13 cellular contexts compared by ENCODE assay signal in the genomic region with DNA sequence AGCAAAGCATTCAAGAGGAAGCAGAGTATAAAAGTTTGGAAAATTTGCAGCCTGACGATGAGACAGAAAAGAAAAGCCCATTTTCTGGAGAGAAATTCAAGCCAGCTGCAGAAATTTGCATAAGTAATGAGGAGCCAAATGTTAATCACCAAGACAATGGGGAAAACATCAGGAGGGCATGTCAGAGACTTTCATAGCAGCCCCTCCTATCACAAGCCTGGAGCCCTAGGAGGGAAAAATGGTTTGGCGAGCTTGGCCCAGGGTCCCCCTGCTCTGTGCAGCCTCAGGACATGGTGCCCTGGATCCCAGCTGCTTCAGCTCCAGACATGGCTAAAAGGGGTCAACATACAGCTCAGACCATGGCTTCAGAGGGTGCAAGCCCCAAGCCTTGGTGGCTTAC. TPM values are rescaled to one million over a fixed set of nuclear protein-coding genes. Genes with fewer than 3 reads are reported as not detected.
DNase-seq lines count a peak whose midpoint lies in the region; ATAC-seq and TF ChIP-seq lines count a peak whose summit lies in the region.
"Not testable (repeated sequence)": the region's sequence is repeated elsewhere in the genome, so short reads cannot be mapped to it uniquely, and the experiment has no call there.
"Had no signal": no experiment of that assay in that cellular context is flagged by ENCODE, and none has a peak within 500 bp of the region (broad histone marks: within the 10 kb centered on the region; RNA-seq: fewer than 3 reads in every experiment).

No MANE protein-coding gene starts in this region.

- H3K14ac ChIP-seq in H9 (ENCODE audit: insufficient read depth, low read length): not testable (repeated sequence)

- peak overlapping the region; percentile 39 to 40; a peak in 4 of 5 replicates for H3K4me3 Mint-ChIP-seq in H9
- H3K4me3 Mint-ChIP-seq in WTC11: peak overlapping the region; percentile 42
- H3K4me3 Mint-ChIP-seq in glutamatergic neuron (ENCODE audit: unreplicated experiment): peak overlapping the region; percentile 69
- not testable (repeated sequence) for H3K4me3 Mint-ChIP-seq in neural progenitor cell

- H3K4me1 Mint-ChIP-seq in H9 (peaks cover 32 to 40% of the 10 kb centered on the region in 2 experiments), WTC11 (peaks cover 50% of the 10 kb centered on the region), glutamatergic neuron (ENCODE audit: low read depth, unreplicated experiment) (peaks cover 52% of the 10 kb centered on the region)
- not testable (repeated sequence) for H3K4me1 Mint-ChIP-seq in neural progenitor cell

- H2BK120ac ChIP-seq in H9 (ENCODE audit: low read depth, low read length, poor library complexity, severe bottlenecking): not testable (repeated sequence)

- not testable (repeated sequence) for H2BK12ac ChIP-seq in H9 (ENCODE audit: insufficient read length, low read depth, low read length)

- not testable (repeated sequence) for H3K79me1 ChIP-seq in H9 (ENCODE audit: insufficient read depth, low read depth, low read length, poor library complexity, severe bottlenecking)

- POLR2A ChIA-PET in WTC11 (lab: Charles Lee): not testable (repeated sequence)

- H3K27ac Mint-ChIP-seq in H9 (peak overlapping the region; percentile 54 to 92 (median 92); a peak in 4 of 7 replicates), WTC11 (peak overlapping the region; percentile 91), glutamatergic neuron (ENCODE audit: unreplicated experiment) (peak overlapping the region; percentile 91)
- H3K27ac Mint-ChIP-seq in neural progenitor cell: not testable (repeated sequence)

- not testable (repeated sequence) for H2BK5ac ChIP-seq in H9 (ENCODE audit: insufficient read length, low read length)

- peak; percentile 67 for DNase-seq in H9
- peak; percentile 25 for DNase-seq in WTC11 (ENCODE audit: low spot score)
- DNase-seq in glutamatergic neuron: peak; percentile 21
- DNase-seq in iPS DF 4.7 (ENCODE audit: extremely low read depth, low spot score): peak; percentile 49
- not testable (repeated sequence) for DNase-seq in neural progenitor cell (ENCODE audit: low spot score)

- H3K36me3 Mint-ChIP-seq in H9 (ENCODE audit: insufficient read depth in 1 of 3, low read depth in 3 of 3): peaks cover 0 to 18% (median 8%) of the 10 kb centered on the region in 3 experiments; a peak in 6 of 7 replicates
- peaks cover 19% of the 10 kb centered on the region for H3K36me3 Mint-ChIP-seq in WTC11
- not testable (repeated sequence) for H3K36me3 Mint-ChIP-seq in glutamatergic neuron (ENCODE audit: unreplicated experiment); neural progenitor cell

- H4K8ac ChIP-seq in H9 (replicated peaks; ENCODE audit: insufficient read length, low read depth, low read length): not testable (repeated sequence)

- not testable (repeated sequence) for H2BK20ac ChIP-seq in H9 (ENCODE audit: low read depth, low read length, poor library complexity, severe bottlenecking)

- H3K23me2 ChIP-seq in H9 (ENCODE audit: insufficient read length, low read depth, low read length, poor library complexity, severe bottlenecking): not testable (repeated sequence)

- ATAC-seq in WTC11: peak; percentile 90

- not testable (repeated sequence) for H4K91ac ChIP-seq in H9 (ENCODE audit: insufficient read length, low read depth, low read length)

- not testable (repeated sequence) for H3K27ac ChIP-seq in H9 (ENCODE audit: insufficient read length, low read depth, low read length); neural progenitor cell
- peak overlapping the region; percentile 26 for H3K27ac ChIP-seq in KOPT-K1 (ENCODE audit: low read depth, low read length, poor library complexity, severe bottlenecking)
- peak overlapping the region; percentile 39 for H3K27ac ChIP-seq in iPS-20b (ENCODE audit: low read length)

- not testable (repeated sequence) for H3K27me3 Mint-ChIP-seq in H9 (ENCODE audit: low read depth); WTC11 (ENCODE audit: low read depth); glutamatergic neuron (ENCODE audit: unreplicated experiment); neural progenitor cell (ENCODE audit: insufficient read depth, low read depth)

- H3K23ac ChIP-seq in H9 (ENCODE audit: insufficient read length, low read depth, low read length): not testable (repeated sequence)

- H3K4ac ChIP-seq in H9 (ENCODE audit: low read depth, low read length): not testable (repeated sequence)

- not testable (repeated sequence) for H2AK5ac ChIP-seq in H9 (ENCODE audit: insufficient read length, low read length)

- TF ChIP-seq CTCF in H9 (conservative IDR thresholded peaks at IDR 0.05); WTC11 (IDR thresholded peaks at IDR 0.05); glutamatergic neuron (IDR thresholded peaks at IDR 0.05; ENCODE audit: partially characterized antibody, unreplicated experiment); neural progenitor cell (IDR thresholded peaks at IDR 0.05): not testable (repeated sequence)

- WGBS in H9 (ENCODE audit: extremely low coverage, insufficient read length, low lambda C conversion rate): no CpG with 5 or more reads among the region's 2 CpGs

- H3K9me3 ChIP-seq in H9 (ENCODE audit: control insufficient read depth, low read depth, low read length); KOPT-K1 (ENCODE audit: insufficient read depth, low read length, poor library complexity, severe bottlenecking); iPS-20b (ENCODE audit: insufficient read depth, low read depth, low read length); neural progenitor cell (ENCODE audit: low read depth): not testable (repeated sequence)

- not testable (repeated sequence) for H3K9me3 Mint-ChIP-seq in H9, neural progenitor cell
- H3K9me3 Mint-ChIP-seq in WTC11: peaks cover 24% of the 10 kb centered on the region
- H3K9me3 Mint-ChIP-seq in glutamatergic neuron (ENCODE audit: unreplicated experiment): peaks cover 12% of the 10 kb centered on the region

- H2AFZ ChIP-seq in H9 (ENCODE audit: low read length): not testable (repeated sequence)
- H2AFZ ChIP-seq in neural progenitor cell (replicated peaks): peak overlapping the region; percentile 7

- H3K79me2 ChIP-seq in H9 (ENCODE audit: insufficient read depth, low read length); neural progenitor cell (ENCODE audit: low read depth): not testable (repeated sequence)

- CTCF ChIA-PET in WTC11 (lab: Charles Lee): not testable (repeated sequence)

- H3K4me1 ChIP-seq in H9 (ENCODE audit: insufficient read depth, low read length): peaks cover 10% of the 10 kb centered on the region; the same call in 1 of the 2 replicates
- H3K4me1 ChIP-seq in iPS-20b (ENCODE audit: insufficient read depth, low read length); neural progenitor cell: not testable (repeated sequence)

- H3F3A ChIP-seq in neural progenitor cell (ENCODE audit: low read depth): not testable (repeated sequence)

- not testable (repeated sequence) for H3K36me3 ChIP-seq in KOPT-K1 (ENCODE audit: insufficient read depth, low read length); iPS-20b (ENCODE audit: insufficient read depth, low read depth, low read length); neural progenitor cell

- H3K4me3 ChIP-seq in iPS-20b (ENCODE audit: low read length): peak overlapping the region; percentile 29; the same call in 1 of the 2 replicates
- H3K4me3 ChIP-seq in neural progenitor cell: not testable (repeated sequence)

- not testable (repeated sequence) for H3T11ph ChIP-seq in H9 (ENCODE audit: low read length)

- H4K20me1 ChIP-seq in H9 (ENCODE audit: control insufficient read depth, insufficient read depth, insufficient read length); neural progenitor cell (ENCODE audit: low read depth): not testable (repeated sequence)

- not testable (repeated sequence) for H3K56ac ChIP-seq in H9 (ENCODE audit: insufficient read length, low read depth, low read length)

- not testable (repeated sequence) for H3K27me3 ChIP-seq in H9 (ENCODE audit: insufficient read depth, low read length); iPS-20b (ENCODE audit: insufficient read depth, low read length); neural progenitor cell

- not testable (repeated sequence) for H3K18ac ChIP-seq in H9 (ENCODE audit: insufficient read length, low read depth, low read length)

- not testable (repeated sequence) for H4K5ac ChIP-seq in H9 (ENCODE audit: insufficient read length, low read depth, low read length)

- H3K4me2 ChIP-seq in H9 (ENCODE audit: insufficient read depth, insufficient read length, low read length): peak overlapping the region; percentile 17
- H3K4me2 ChIP-seq in neural progenitor cell: not testable (repeated sequence)

- not testable (repeated sequence) for H3K9ac ChIP-seq in H9 (ENCODE audit: extremely low read depth, insufficient read length, low read length); neural progenitor cell
- peak overlapping the region; percentile 8; the same call in 1 of the 2 replicates for H3K9ac ChIP-seq in iPS-20b (ENCODE audit: low read depth, low read length)

- not testable (repeated sequence) for H2BK15ac ChIP-seq in H9 (ENCODE audit: low read depth, low read length)

TF ChIP-seq in WTC11, 78 proteins besides CTCF, POLR2A, EP300 and RAD21:
- 0 out of 2 replicates have a peak, but pooled peaks have one; percentile 28 for TF ChIP-seq ZBTB21 (CRISPR knock-in tag; IDR thresholded peaks at IDR 0.05; ENCODE audit: borderline replicate concordance)

RNA-seq across cellular contexts. Expression of a gene that starts 31.0 kb away (rescaled TPM):
- total RNA-seq in H9 (2021) (not detected in 2 replicates), WTC11 (2021) (0.23 to 0.53 TPM in 2 of 3 replicates, not detected in the other), glutamatergic neuron (ENCODE audit: unreplicated experiment) (2.9 TPM), neural progenitor cell (ENCODE audit: low replicate concordance) (4.3 and 5.0 TPM in 2 replicates)
- total RNA-seq: A172; A673; Calu3; CD4-positive, alpha-beta memory T cell; H4; HFFc6 had no signal

RNA-seq across cellular contexts. Expression of a gene that starts 31.1 kb away (rescaled TPM):
- 0.39 and 0.86 TPM in 2 replicates for total RNA-seq in H9 (2021)
- 0.46 to 1.3 TPM (median 0.82 TPM) in 3 replicates for total RNA-seq in WTC11 (2021)
- 10.6 TPM for total RNA-seq in glutamatergic neuron (ENCODE audit: unreplicated experiment)
- total RNA-seq in neural progenitor cell (ENCODE audit: low replicate concordance): 4.7 and 25.5 TPM in 2 replicates
- total RNA-seq: CD4-positive, alpha-beta memory T cell had no signal
